In genomic region chr1:248872752-248873408, GRCh38 we compare ENCODE assay signal across 8 cellular contexts.
DNase-seq lines count a peak whose midpoint lies in the region; ATAC-seq and TF ChIP-seq lines count a peak whose summit lies in the region.

No MANE protein-coding gene starts in this region.

- DNase-seq in ACHN (peak; percentile 77), NCI-H1436 treated with DMSO at 0.1 percent for 48 hours (lab: John Stamatoyannopoulos, UW) (peak; percentile 82), UCSD-AML1 (lab: John Stamatoyannopoulos, UW; ENCODE audit: unreplicated experiment) (peak; percentile 76), coronary artery (ENCODE audit: low spot score) (no peak), left kidney (ENCODE audit: low read depth, low spot score) (peak; percentile 91)
- peak; percentile 21 to 55 for DNase-seq in stimulated activated CD4-positive, alpha-beta T cell treated with anti-CD3 and anti-CD28 coated beads, Interleukin-4, amount 100 ng/mL, for 4 hours

- peak; percentile 49 for ATAC-seq in GM18502 (IDR thresholded peaks at IDR 0.05; ENCODE audit: poor library complexity, unreplicated experiment)
- peak; percentile 47 for ATAC-seq in HG02943 (IDR thresholded peaks at IDR 0.05; ENCODE audit: low read depth, unreplicated experiment)

- peak overlapping the region; percentile 79 for H3K4me3 ChIP-seq in coronary artery

- TF ChIP-seq CTCF in coronary artery (IDR thresholded peaks at IDR 0.05), result no peak

- in situ Hi-C loops in ACHN (cut with HindIII; ENCODE audit: low pct_ligation_motif_present, low pct_unique_long_range_greater_than_20kb, low sequenced_read_pairs), result no loop called here

- H3K27ac ChIP-seq in coronary artery, result peak overlapping the region; percentile 95 to 97
